Comparison of ENCODE assay signal across 9 cellular contexts in the genomic region with DNA sequence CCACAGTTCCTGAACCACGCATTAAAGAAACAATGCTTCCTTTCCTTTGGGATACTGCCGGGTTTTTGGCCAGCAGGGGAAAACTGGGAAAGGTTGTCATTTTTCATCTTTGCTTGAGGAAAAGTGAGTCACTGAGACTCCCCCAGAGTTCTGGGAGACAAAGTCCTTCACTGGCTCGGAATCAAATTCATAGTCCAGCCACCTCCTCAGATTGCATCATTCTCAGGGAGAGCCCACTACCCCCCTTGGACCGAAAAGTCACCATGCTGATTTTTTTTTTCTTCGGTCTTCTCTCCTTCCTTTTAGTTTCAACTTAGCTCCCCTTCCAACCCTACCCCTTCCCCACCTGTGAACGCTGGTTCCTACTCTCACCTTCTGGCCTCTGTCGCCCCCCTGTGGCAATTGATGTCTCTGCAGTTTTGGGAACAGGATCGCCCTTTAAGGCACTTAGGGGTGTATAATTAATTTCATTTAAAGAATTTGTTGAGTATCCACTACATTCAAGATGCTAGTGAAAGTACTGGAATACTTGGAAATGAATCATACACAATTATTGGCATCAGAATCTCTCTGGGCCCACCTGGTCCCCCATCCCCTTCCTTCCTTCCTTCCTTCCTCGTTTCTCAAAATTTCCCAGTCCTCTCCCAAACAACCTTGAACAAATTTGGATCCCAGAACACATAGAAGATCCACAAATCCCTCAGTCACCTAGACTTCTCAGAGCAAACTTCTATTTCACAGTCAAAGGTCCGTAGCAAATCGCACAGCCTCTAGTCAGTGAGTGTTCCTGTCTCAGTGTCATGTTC. TPM values are rescaled to one million over a fixed set of nuclear protein-coding genes. Genes with fewer than 3 reads are reported as not detected.
A peak's percentile ranks its signal among the peaks of the same experiment; 100 is the strongest.
DNase-seq lines count a peak whose midpoint lies in the region; ATAC-seq and TF ChIP-seq lines count a peak whose summit lies in the region.
"Had no signal": no experiment of that assay in that cellular context is flagged by ENCODE, and none has a peak within 500 bp of the region (broad histone marks: within the 10 kb centered on the region; RNA-seq: fewer than 3 reads in every experiment).

No MANE protein-coding gene starts in this region.

- no TSS peak for BruUV-seq in Caco-2 (replicated peaks; lab: Mats Ljungman, UMichigan)

- H3K4me3 ChIP-seq in Caco-2 (ENCODE audit: low read depth, low read length) (no peak overlapping the region), HFF-Myc (replicated peaks; ENCODE audit: low read depth, low read length) (no peak overlapping the region), kidney epithelial cell (ENCODE audit: low read depth, low read length) (no peak overlapping the region)

- no peaks in the 10 kb centered on the region for H3K36me3 Mint-ChIP-seq in Caco-2 (ENCODE audit: insufficient read depth, unreplicated experiment)

- no peaks in the 10 kb centered on the region for H3K9me3 ChIP-seq in Caco-2

- no peak overlapping the region for H3K27ac Mint-ChIP-seq in Caco-2 (ENCODE audit: unreplicated experiment)
- H3K27ac Mint-ChIP-seq: T-helper 1 cell treated with Interleukin-12 subunit alpha and Interleukin-12 subunit beta and Interleukin-4 antibody, amounts not matched to agents 30 μg/mL and 1 μg/mL, for 36 hours had no signal

- CTCF ChIA-PET in Caco-2 (lab: Charles Lee), result interaction anchor here (0.6 to 1.6 kb wide), 6 partner anchors 9 to 78 kb away, joined by 3 to 10 read pairs (median 4); no protein-coding TSS in a partner anchor
- CTCF ChIA-PET in RWPE1 (lab: Yijun Ruan, JAX), result interaction anchor here (0.6 to 2.1 kb wide), 12 partner anchors 9 to 1408 kb away, joined by 3 to 11 read pairs (median 3); no protein-coding TSS in a partner anchor

- intact Hi-C loops in Caco-2 (cut with micrococcal nuclease; ENCODE audit: unreplicated experiment), result loop anchor here (1.0 to 5.0 kb wide), 3 partner anchors 50 to 796 kb away; no protein-coding TSS in a partner anchor

- peaks cover 22% of the 10 kb centered on the region for H3K27me3 Mint-ChIP-seq in Caco-2 (ENCODE audit: insufficient read depth, unreplicated experiment)

- H3K27me3 ChIP-seq in Caco-2 (replicated peaks; ENCODE audit: control insufficient read depth, insufficient read depth, low read length) (no peaks in the 10 kb centered on the region), kidney epithelial cell (ENCODE audit: control insufficient read depth, insufficient read depth, low read length) (peaks cover 2% of the 10 kb centered on the region)

- POLR2A ChIA-PET in Caco-2 (lab: Charles Lee) (no interaction called here), RWPE1 (lab: Yijun Ruan, JAX; ENCODE audit: low non-redundant PET) (no interaction called here)

- H3K4me3 Mint-ChIP-seq in Caco-2 (ENCODE audit: unreplicated experiment), result peak overlapping the region; percentile 16
- H3K4me3 Mint-ChIP-seq: T-helper 1 cell treated with Interleukin-12 subunit alpha and Interleukin-12 subunit beta and Interleukin-4 antibody, amounts not matched to agents 30 μg/mL and 1 μg/mL, for 36 hours had no signal

- TF ChIP-seq CTCF in Caco-2 (IDR thresholded peaks at IDR 0.05; ENCODE audit: insufficient read depth in 1 of 2, low read depth in 1 of 2, low read length in 1 of 2, severe bottlenecking in 1 of 2, unreplicated experiment in 1 of 2), result peak; percentile 88 to 91
- peak; percentile 89 for TF ChIP-seq CTCF in HFF-Myc (IDR thresholded peaks at IDR 0.05; ENCODE audit: low read depth, low read length, missing control alignments)
- TF ChIP-seq CTCF in RWPE1 (conservative IDR thresholded peaks at IDR 0.05; ENCODE audit: low read depth), result peak; percentile 87
- TF ChIP-seq CTCF in kidney epithelial cell (IDR thresholded peaks at IDR 0.05; ENCODE audit: insufficient read depth, low read length, poor library complexity, severe bottlenecking), result peak; percentile 84

- no peaks in the 10 kb centered on the region for H3K4me1 ChIP-seq in Caco-2

- DNase-seq in Caco-2 (peak; percentile 49 to 63), HFF-Myc (ENCODE audit: extremely low read depth, low read depth) (no peak), RWPE1 (ENCODE audit: low spot score) (peak; percentile 42), amniotic epithelial cell (ENCODE audit: low read depth) (peak; percentile 69), kidney epithelial cell (ENCODE audit: low read depth) (no peak), ureter (ENCODE audit: low spot score) (no peak)
- DNase-seq in stimulated activated CD8-positive, alpha-beta memory T cell treated with anti-CD3 and anti-CD28 coated beads, Interleukin-12 subunit alpha, Interleukin-12 subunit beta, amount 100 ng/mL, for 1 hour (ENCODE audit: low read depth), result peak; percentile 13

- no peaks in the 10 kb centered on the region for H3K9me3 Mint-ChIP-seq in Caco-2 (ENCODE audit: unreplicated experiment)
- H3K9me3 Mint-ChIP-seq: T-helper 1 cell treated with Interleukin-12 subunit alpha and Interleukin-12 subunit beta and Interleukin-4 antibody, amounts not matched to agents 30 μg/mL and 1 μg/mL, for 36 hours had no signal

- H3K4me1 Mint-ChIP-seq in Caco-2 (ENCODE audit: low read depth, unreplicated experiment), result peaks cover 10% of the 10 kb centered on the region

- ATAC-seq in GM21723 (IDR thresholded peaks at IDR 0.05; ENCODE audit: unreplicated experiment), result no peak

- H3K27ac ChIP-seq in RWPE1, result no peak overlapping the region

- no peaks in the 10 kb centered on the region for H3K36me3 ChIP-seq in Caco-2 (ENCODE audit: control insufficient read depth, insufficient read depth, low read length)
- H3K36me3 ChIP-seq in kidney epithelial cell (ENCODE audit: control insufficient read depth, insufficient read depth, low read length), result no peaks in the 10 kb centered on the region

RNA-seq across cellular contexts. Expression of a gene that starts 6.9 kb away (rescaled TPM):
- total RNA-seq in Caco-2 (2022) (not detected in 2 replicates), kidney epithelial cell (not detected in 2 replicates), ureter (164 TPM)

RNA-seq across cellular contexts. Expression of a gene that starts 40.1 kb away (rescaled TPM):
- not detected in 2 replicates for total RNA-seq in Caco-2 (2022)
- total RNA-seq in kidney epithelial cell, result 0.04 TPM in 1 of 2 replicates, not detected in the other
- total RNA-seq in ureter, result 4.2 TPM

Comparison
In these comparisons a context has a peak if more than half of its experiments do, and no peak if none do; other contexts are left out.
1. DNase-seq: peak in Caco-2 (2 of 2), RWPE1 (single experiment), amniotic epithelial cell (single experiment) and stimulated activated CD8-positive, alpha-beta memory T cell treated with anti-CD3 and anti-CD28 coated beads, Interleukin-12 subunit alpha, Interleukin-12 subunit beta, amount 100 ng/mL, for 1 hour (single experiment); none in HFF-Myc (single experiment), kidney epithelial cell (single experiment) and ureter (single experiment).
2. RNA of a gene that starts 6.9 kb away (total RNA-seq): 164 TPM in ureter (single experiment); not detected in Caco-2 and not detected in kidney epithelial cell; every median in the first group is over 100 times any median in the second.
3. Peak in every context shown above with its lines, with median percentiles within 50 percentile points of each other: CTCF ChIP-seq.